ENCODE assay signal across 13 cellular contexts in the genomic region with DNA sequence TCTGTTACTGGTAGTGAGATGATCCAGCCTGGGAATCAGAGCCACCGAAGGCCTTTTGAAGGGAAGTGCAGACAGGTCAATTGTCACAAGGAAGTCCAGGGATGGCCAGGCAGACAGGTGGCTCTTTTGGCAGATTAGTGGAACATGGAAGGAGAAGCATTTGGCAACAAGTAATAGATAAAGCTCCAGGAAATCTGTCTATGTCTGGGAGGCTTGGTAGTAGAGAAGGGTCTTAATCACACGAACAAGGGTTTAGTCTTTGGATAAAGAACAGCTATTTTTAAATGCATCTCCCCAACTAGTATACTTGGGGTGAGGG.
"Had no signal": no experiment of that assay in that cellular context is flagged by ENCODE, and none has a peak within 500 bp of the region (broad histone marks: within the 10 kb centered on the region; RNA-seq: fewer than 3 reads in every experiment).

No MANE protein-coding gene starts in this region.

- ATAC-seq: mucosa of descending colon; naive thymus-derived CD8-positive, alpha-beta T cell; right cardiac atrium had no signal

- FAIRE-seq: pancreas, small intestine had no signal

- DNase-seq: cortex of kidney; effector CD8-positive, alpha-beta T cell; foreskin melanocyte; mucosa of descending colon; naive thymus-derived CD8-positive, alpha-beta T cell; nucleus accumbens; pancreas; right cardiac atrium; stimulated activated CD4-positive, alpha-beta T cell treated with anti-CD3 and anti-CD28 coated beads, Interleukin-12 subunit alpha, Interleukin-12 subunit beta, amount 100 ng/mL, for 4 hours; stimulated activated naive CD4-positive, alpha-beta T cell; stomach; transverse colon had no signal
